Comparison of ENCODE assay signal across 1 cellular context in the genomic region with DNA sequence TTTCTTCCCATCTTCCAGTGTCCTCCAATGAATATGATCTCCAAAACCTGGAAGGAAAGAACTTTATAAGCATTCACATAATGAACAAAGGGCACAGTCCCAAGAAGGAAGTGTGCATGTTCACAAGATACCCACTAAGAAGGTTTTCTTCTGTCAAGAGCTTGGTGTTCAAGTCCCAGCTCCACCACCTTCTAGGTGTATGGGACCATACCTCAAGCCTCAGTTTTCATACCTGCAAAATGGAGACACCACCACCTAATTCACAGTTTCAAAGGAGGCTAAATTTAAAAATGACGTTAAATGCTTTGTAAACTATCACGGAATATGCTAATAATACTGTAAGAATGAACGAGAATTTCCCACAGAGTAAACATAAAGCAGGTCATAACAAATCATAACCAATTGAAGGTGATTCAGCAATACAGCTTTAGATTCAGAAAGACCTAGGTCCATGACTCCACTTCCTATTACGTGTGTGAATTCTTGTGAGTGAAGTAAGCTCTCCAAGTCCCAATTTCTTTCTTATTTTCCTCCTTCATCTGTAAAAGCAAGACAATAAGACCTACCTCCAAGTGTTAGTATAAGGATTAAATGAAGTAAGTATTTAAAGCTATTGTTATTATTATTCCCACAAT.
TF ChIP-seq lines count a peak whose summit lies in the region.

No MANE protein-coding gene starts in this region.

TF ChIP-seq in IMR-90, 13 proteins besides CTCF, POLR2A, EP300 and RAD21 (continued from another document):
- no peak for TF ChIP-seq USF2 (IDR thresholded peaks at IDR 0.05; ENCODE audit: low read depth, low read length)
- TF ChIP-seq CHD1 (IDR thresholded peaks at IDR 0.05; ENCODE audit: low read depth, low read length), result no peak
- no peak for TF ChIP-seq FOS (IDR thresholded peaks at IDR 0.05; ENCODE audit: low read depth, low read length)
- no peak for TF ChIP-seq SMC3 (IDR thresholded peaks at IDR 0.05; ENCODE audit: low read depth, low read length)
- TF ChIP-seq, protein P1, sequence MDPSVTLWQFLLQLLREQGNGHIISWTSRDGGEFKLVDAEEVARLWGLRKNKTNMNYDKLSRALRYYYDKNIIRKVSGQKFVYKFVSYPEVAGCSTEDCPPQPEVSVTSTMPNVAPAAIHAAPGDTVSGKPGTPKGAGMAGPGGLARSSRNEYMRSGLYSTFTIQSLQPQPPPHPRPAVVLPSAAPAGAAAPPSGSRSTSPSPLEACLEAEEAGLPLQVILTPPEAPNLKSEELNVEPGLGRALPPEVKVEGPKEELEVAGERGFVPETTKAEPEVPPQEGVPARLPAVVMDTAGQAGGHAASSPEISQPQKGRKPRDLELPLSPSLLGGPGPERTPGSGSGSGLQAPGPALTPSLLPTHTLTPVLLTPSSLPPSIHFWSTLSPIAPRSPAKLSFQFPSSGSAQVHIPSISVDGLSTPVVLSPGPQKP (IDR thresholded peaks at IDR 0.05; ENCODE audit: borderline replicate concordance, low read depth, low read length), result no peak
- TF ChIP-seq RCOR1 (IDR thresholded peaks at IDR 0.05; ENCODE audit: insufficient replicate concordance, low read length), result no peak
- TF ChIP-seq NFE2L2 (IDR thresholded peaks at IDR 0.05; ENCODE audit: low read depth, low read length), result no peak
- no peak for TF ChIP-seq CEBPB (IDR thresholded peaks at IDR 0.05; ENCODE audit: low read depth, low read length)
- TF ChIP-seq MAZ (IDR thresholded peaks at IDR 0.05; ENCODE audit: borderline replicate concordance, low read depth, low read length), result no peak
